8 cellular contexts compared by ENCODE assay signal in genomic region chr11:100827934-100828661, GRCh38.
DNase-seq lines count a peak whose midpoint lies in the region; ATAC-seq and TF ChIP-seq lines count a peak whose summit lies in the region.

No MANE protein-coding gene starts in this region.

- POLR2A ChIA-PET in HEK293T (lab: Yijun Ruan, JAX), result interaction anchor here (1.1 kb wide), 1 partner anchor 140 kb away, joined by 3 read pairs; no protein-coding TSS in a partner anchor

- ATAC-seq in stimulated activated memory B cell treated with anti-CD40 and anti-IgM and Interleukin-4, amounts not matched to agents 10 μg/mL and 1 μg/mL and 100 μg/mL, for 72 hours, result peak; percentile 77
- no peak for ATAC-seq in activated T-helper 17 cell treated with anti-CD3 and anti-CD28 coated beads, Interleukin-2, amount 50 U/mL, for 72 hours (replicated peaks)

- H3K36me3 Mint-ChIP-seq in chondrocyte (ENCODE audit: low read depth), result no peaks in the 10 kb centered on the region
- H3K36me3 Mint-ChIP-seq in stimulated activated memory B cell treated with anti-CD40 and anti-IgM and Interleukin-4, amounts not matched to agents 10 μg/mL and 1 μg/mL and 100 μg/mL, for 72 hours, result no peaks in the 10 kb centered on the region
- H3K36me3 Mint-ChIP-seq in activated T-helper 17 cell treated with anti-CD3 and anti-CD28 coated beads, Interleukin-2, amount 50 U/mL, for 72 hours (ENCODE audit: low read depth), result no peaks in the 10 kb centered on the region

- TF ChIP-seq CTCF in GM12875 (IDR thresholded peaks at IDR 0.05; ENCODE audit: borderline replicate concordance, insufficient read depth, low read depth, low read length), result peak; percentile 28; the same call in 1 of the 2 replicates
- TF ChIP-seq CTCF in chondrocyte (IDR thresholded peaks at IDR 0.05), result peak; percentile 46

- H3K27ac Mint-ChIP-seq in chondrocyte (ENCODE audit: unreplicated experiment), result no peak overlapping the region
- H3K27ac Mint-ChIP-seq in stimulated activated memory B cell treated with anti-CD40 and anti-IgM and Interleukin-4, amounts not matched to agents 10 μg/mL and 1 μg/mL and 100 μg/mL, for 72 hours, result no peak overlapping the region
- no peak overlapping the region for H3K27ac Mint-ChIP-seq in activated T-helper 17 cell treated with anti-CD3 and anti-CD28 coated beads, Interleukin-2, amount 50 U/mL, for 72 hours

- H3K9me3 Mint-ChIP-seq in chondrocyte (ENCODE audit: low read depth), result no peaks in the 10 kb centered on the region
- H3K9me3 Mint-ChIP-seq in stimulated activated memory B cell treated with anti-CD40 and anti-IgM and Interleukin-4, amounts not matched to agents 10 μg/mL and 1 μg/mL and 100 μg/mL, for 72 hours, result no peaks in the 10 kb centered on the region
- H3K9me3 Mint-ChIP-seq in activated T-helper 17 cell treated with anti-CD3 and anti-CD28 coated beads, Interleukin-2, amount 50 U/mL, for 72 hours, result peaks cover 5% of the 10 kb centered on the region

- no peaks in the 10 kb centered on the region for H3K27me3 Mint-ChIP-seq in chondrocyte (ENCODE audit: low read depth)
- H3K27me3 Mint-ChIP-seq in stimulated activated memory B cell treated with anti-CD40 and anti-IgM and Interleukin-4, amounts not matched to agents 10 μg/mL and 1 μg/mL and 100 μg/mL, for 72 hours, result no peaks in the 10 kb centered on the region
- no peaks in the 10 kb centered on the region for H3K27me3 Mint-ChIP-seq in activated T-helper 17 cell treated with anti-CD3 and anti-CD28 coated beads, Interleukin-2, amount 50 U/mL, for 72 hours

- H3K4me3 Mint-ChIP-seq in chondrocyte (ENCODE audit: unreplicated experiment), result no peak overlapping the region
- no peak overlapping the region for H3K4me3 Mint-ChIP-seq in stimulated activated memory B cell treated with anti-CD40 and anti-IgM and Interleukin-4, amounts not matched to agents 10 μg/mL and 1 μg/mL and 100 μg/mL, for 72 hours
- no peak overlapping the region for H3K4me3 Mint-ChIP-seq in activated T-helper 17 cell treated with anti-CD3 and anti-CD28 coated beads, Interleukin-2, amount 50 U/mL, for 72 hours

- no peak overlapping the region for H3K4me3 ChIP-seq in GM12875 (ENCODE audit: low read depth, low read length)

- DNase-seq in HEK293T (ENCODE audit: extremely low spot score) (peak; percentile 24), NCI-H1417 (lab: John Stamatoyannopoulos, UW) (peak; percentile 30 to 93 (median 80)), chondrocyte (ENCODE audit: low spot score) (no peak), hypothalamus (lab: John Stamatoyannopoulos, UW) (no peak), medulla oblongata (ENCODE audit: extremely low spot score) (no peak)

- H3K4me1 Mint-ChIP-seq in chondrocyte (ENCODE audit: low read depth), result peaks cover 47% of the 10 kb centered on the region
- H3K4me1 Mint-ChIP-seq in stimulated activated memory B cell treated with anti-CD40 and anti-IgM and Interleukin-4, amounts not matched to agents 10 μg/mL and 1 μg/mL and 100 μg/mL, for 72 hours, result peaks cover 6% of the 10 kb centered on the region
- H3K4me1 Mint-ChIP-seq in activated T-helper 17 cell treated with anti-CD3 and anti-CD28 coated beads, Interleukin-2, amount 50 U/mL, for 72 hours, result no peaks in the 10 kb centered on the region

- CTCF ChIA-PET in HEK293T (lab: Yijun Ruan, JAX), result interaction anchor here (0.5 to 1.5 kb wide), 7 partner anchors 8 to 140 kb away, joined by 3 to 5 read pairs (median 3); no protein-coding TSS in a partner anchor

TF ChIP-seq in HEK293T, 16 proteins besides CTCF, POLR2A, EP300 and RAD21:
- TF ChIP-seq LEF1 (IDR thresholded peaks at IDR 0.05; ENCODE audit: borderline replicate concordance), result no peak
- TF ChIP-seq NFRKB (IDR thresholded peaks at IDR 0.05), result no peak
- TF ChIP-seq FOXM1 (IDR thresholded peaks at IDR 0.05; ENCODE audit: borderline replicate concordance), result no peak
- no peak for TF ChIP-seq CTBP1 (IDR thresholded peaks at IDR 0.05; ENCODE audit: borderline replicate concordance)
- TF ChIP-seq BHLHE40 (IDR thresholded peaks at IDR 0.05; ENCODE audit: borderline replicate concordance), result no peak
- no peak for TF ChIP-seq FOXK2 (IDR thresholded peaks at IDR 0.05)
- no peak for TF ChIP-seq TARDBP (IDR thresholded peaks at IDR 0.05)
- TF ChIP-seq ARNT (IDR thresholded peaks at IDR 0.05), result no peak
- no peak for TF ChIP-seq L3MBTL2 (conservative IDR thresholded peaks at IDR 0.05)
- no peak for TF ChIP-seq HDGF (IDR thresholded peaks at IDR 0.05; ENCODE audit: borderline replicate concordance)
- TF ChIP-seq FOXA1 (IDR thresholded peaks at IDR 0.05), result no peak
- TF ChIP-seq ELF4 (IDR thresholded peaks at IDR 0.05), result no peak
- TF ChIP-seq ZNF384 (IDR thresholded peaks at IDR 0.05), result no peak
- no peak for TF ChIP-seq SUZ12 (IDR thresholded peaks at IDR 0.05)
- no peak for TF ChIP-seq PKNOX1 (IDR thresholded peaks at IDR 0.05)
- no peak for TF ChIP-seq SP1 (IDR thresholded peaks at IDR 0.05)

Comparison
In these comparisons a context has a peak if more than half of its experiments do, and no peak if none do; other contexts are left out.
1. DNase-seq: peak in HEK293T (single experiment) and NCI-H1417 (3 of 3); none in chondrocyte (single experiment), hypothalamus (0 of 51) and medulla oblongata (single experiment).